19 cellular contexts compared by ENCODE assay signal in the genomic region with DNA sequence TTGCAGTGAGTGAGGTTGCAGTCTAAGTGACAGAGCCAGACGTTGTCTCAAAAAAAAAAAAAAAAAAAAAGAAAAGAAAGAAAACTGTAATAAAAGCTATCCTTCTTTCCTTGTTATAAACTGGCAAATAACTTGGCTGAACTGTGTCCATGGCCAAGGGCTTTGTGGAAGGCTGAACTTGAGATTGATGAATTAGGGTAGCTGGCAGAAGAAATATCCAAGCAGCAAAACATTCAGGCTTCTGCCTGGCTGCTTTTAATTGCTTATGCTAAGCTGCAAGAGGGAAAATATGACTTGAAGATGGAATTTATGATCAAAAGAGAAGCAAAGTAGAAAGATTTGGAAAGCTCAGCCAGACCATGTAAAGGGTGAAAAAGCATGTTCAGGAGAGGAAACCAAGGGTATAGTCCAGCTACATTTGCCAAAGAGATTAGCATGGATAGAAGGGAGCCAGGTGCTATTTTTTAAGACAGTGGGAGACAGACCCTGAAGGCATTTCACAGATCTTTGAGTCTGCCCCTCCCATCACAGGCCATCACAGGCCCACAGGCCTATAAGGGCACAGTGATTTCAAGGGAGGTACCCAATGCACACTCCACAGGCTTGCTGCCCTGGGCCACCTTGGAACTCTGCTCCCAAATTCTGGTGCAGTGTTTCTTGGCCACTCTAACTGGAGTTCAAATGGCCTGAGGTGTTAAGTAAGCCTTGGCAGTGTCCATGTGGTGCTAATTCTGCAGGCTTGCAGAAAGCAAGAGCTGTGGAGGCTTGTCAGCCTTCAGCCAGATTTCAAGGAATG.
DNase-seq lines count a peak whose midpoint lies in the region; ATAC-seq and TF ChIP-seq lines count a peak whose summit lies in the region.
"Had no signal": no experiment of that assay in that cellular context is flagged by ENCODE, and none has a peak within 500 bp of the region (broad histone marks: within the 10 kb centered on the region; RNA-seq: fewer than 3 reads in every experiment).

No MANE protein-coding gene starts in this region.

- H3K27ac ChIP-seq in DND-41 (ENCODE audit: low read length), result no peak overlapping the region
- H3K27ac ChIP-seq: A549, HL-60, Peyer's patch had no signal

- H4K20me1 ChIP-seq in DND-41 (ENCODE audit: insufficient read depth, low read length), result no peaks in the 10 kb centered on the region

- H3K4me3 Mint-ChIP-seq in WTC11, result no peak overlapping the region
- no peak overlapping the region for H3K4me3 Mint-ChIP-seq in T-cell
- no peak overlapping the region for H3K4me3 Mint-ChIP-seq in activated naive CD8-positive, alpha-beta T cell treated with anti-CD3 and anti-CD28 coated beads for 36 hours
- H3K4me3 Mint-ChIP-seq: CD4-positive, CD25-positive, alpha-beta regulatory T cell had no signal

- no peaks in the 10 kb centered on the region for H3K4me1 ChIP-seq in DND-41 (ENCODE audit: insufficient read depth, low read length)
- H3K4me1 ChIP-seq: A549, Peyer's patch had no signal

- H3K27ac Mint-ChIP-seq in WTC11 (no peak overlapping the region), T-cell (no peak overlapping the region)
- no peak overlapping the region for H3K27ac Mint-ChIP-seq in activated naive CD8-positive, alpha-beta T cell treated with anti-CD3 and anti-CD28 coated beads for 36 hours
- H3K27ac Mint-ChIP-seq: CD4-positive, CD25-positive, alpha-beta regulatory T cell had no signal

- H2AFZ ChIP-seq in DND-41 (ENCODE audit: low read depth, low read length), result 0 out of 2 replicates have a peak overlapping the region, but pooled peaks have one; percentile 5

- H3K27me3 ChIP-seq in DND-41 (ENCODE audit: insufficient read depth, low read length, poor library complexity), result no peaks in the 10 kb centered on the region
- H3K27me3 ChIP-seq: Peyer's patch had no signal

- H3K27me3 Mint-ChIP-seq in WTC11 (ENCODE audit: low read depth) (no peaks in the 10 kb centered on the region), T-cell (no peaks in the 10 kb centered on the region)
- H3K27me3 Mint-ChIP-seq in activated naive CD8-positive, alpha-beta T cell treated with anti-CD3 and anti-CD28 coated beads for 36 hours, result no peaks in the 10 kb centered on the region

- H3K4me3 ChIP-seq in DND-41 (ENCODE audit: low read depth in 1 of 2, low read length in 2 of 2), result no peak overlapping the region
- H3K4me3 ChIP-seq: A549, GM12878, Peyer's patch had no signal

- no peak overlapping the region for H3K9ac ChIP-seq in DND-41 (ENCODE audit: low read depth, low read length)

- peaks cover 5% of the 10 kb centered on the region for H3K4me1 Mint-ChIP-seq in WTC11
- peaks cover 0 to 2% (median 2%) of the 10 kb centered on the region in 3 donors for H3K4me1 Mint-ChIP-seq in T-cell
- peaks cover 5% of the 10 kb centered on the region for H3K4me1 Mint-ChIP-seq in activated naive CD8-positive, alpha-beta T cell treated with anti-CD3 and anti-CD28 coated beads for 36 hours
- H3K4me1 Mint-ChIP-seq: CD4-positive, CD25-positive, alpha-beta regulatory T cell had no signal

- no peak overlapping the region for H3K4me2 ChIP-seq in DND-41 (ENCODE audit: insufficient read depth, low read length)
- H3K4me2 ChIP-seq: A549 had no signal

- no peaks in the 10 kb centered on the region for H3K36me3 Mint-ChIP-seq in WTC11
- H3K36me3 Mint-ChIP-seq in T-cell, result no peaks in the 10 kb centered on the region
- no peaks in the 10 kb centered on the region for H3K36me3 Mint-ChIP-seq in activated naive CD8-positive, alpha-beta T cell treated with anti-CD3 and anti-CD28 coated beads for 36 hours
- H3K36me3 Mint-ChIP-seq: CD4-positive, CD25-positive, alpha-beta regulatory T cell had no signal

- H3K79me2 ChIP-seq in DND-41 (ENCODE audit: insufficient read depth, low read length), result no peaks in the 10 kb centered on the region

- H3K9me3 Mint-ChIP-seq in WTC11, result peaks cover 4% of the 10 kb centered on the region; the same call in 1 of the 2 replicates
- H3K9me3 Mint-ChIP-seq in T-cell, result no peaks in the 10 kb centered on the region
- H3K9me3 Mint-ChIP-seq in activated naive CD8-positive, alpha-beta T cell treated with anti-CD3 and anti-CD28 coated beads for 36 hours, result peaks cover 3% of the 10 kb centered on the region
- H3K9me3 Mint-ChIP-seq: CD4-positive, CD25-positive, alpha-beta regulatory T cell had no signal

- H3K36me3 ChIP-seq in DND-41 (ENCODE audit: insufficient read depth, low read length), result no peaks in the 10 kb centered on the region
- H3K36me3 ChIP-seq: Peyer's patch had no signal

- no peaks in the 10 kb centered on the region for H3K9me3 ChIP-seq in DND-41 (ENCODE audit: insufficient read depth, low read length, severe bottlenecking)
- H3K9me3 ChIP-seq: A549, Peyer's patch had no signal

- TF ChIP-seq CTCF in DND-41 (IDR thresholded peaks at IDR 0.05; ENCODE audit: borderline replicate concordance, extremely low read depth, low read length, poor library complexity, severe bottlenecking) (no peak), WTC11 (IDR thresholded peaks at IDR 0.05) (no peak)

- ATAC-seq in DND-41 (ENCODE audit: insufficient read depth, low read depth) (no peak), WTC11 (peak; percentile 49; the same call in 1 of the 2 replicates), T-cell (replicated peaks in 1 of 4) (no peak), HG03457 (IDR thresholded peaks at IDR 0.05; ENCODE audit: unreplicated experiment) (no peak)
- ATAC-seq: A549, GM12878 had no signal

- POLR2A ChIA-PET in WTC11 (lab: Charles Lee), result no interaction called here
- POLR2A ChIA-PET in T-cell (lab: Charles Lee), result no interaction called here

- DNase-seq in DND-41 (no peak), WTC11 (ENCODE audit: low spot score) (no peak), iPS-NIHi7 (ENCODE audit: extremely low spot score) (peak; percentile 20), pons (ENCODE audit: low spot score) (peak; percentile 8), SW 1271 (lab: John Stamatoyannopoulos, UW) (no peak), T-cell (no peak)
- DNase-seq in activated naive CD8-positive, alpha-beta T cell treated with anti-CD3 and anti-CD28 coated beads for 36 hours, result no peak
- DNase-seq: CD4-positive, CD25-positive, alpha-beta regulatory T cell; DMS79; KG1; NCI-H1105; NCI-H2081; NCI-H2171; NCI-H526; Peyer's patch had no signal

- CTCF ChIA-PET in WTC11 (lab: Charles Lee) (no interaction called here), T-cell (lab: Charles Lee) (no interaction called here)

TF ChIP-seq in WTC11, 78 proteins besides CTCF, POLR2A, EP300 and RAD21 (continues in another document):
- no peak for TF ChIP-seq JAZF1 (CRISPR knock-in tag; IDR thresholded peaks at IDR 0.05)
- TF ChIP-seq OVOL2 (CRISPR knock-in tag; IDR thresholded peaks at IDR 0.05; ENCODE audit: borderline replicate concordance), result no peak
- TF ChIP-seq RORB (CRISPR knock-in tag; IDR thresholded peaks at IDR 0.05), result no peak
- TF ChIP-seq GRHL2 (CRISPR knock-in tag; IDR thresholded peaks at IDR 0.05; ENCODE audit: insufficient replicate concordance, severe bottlenecking), result no peak
- TF ChIP-seq ZNF671 (CRISPR knock-in tag; IDR thresholded peaks at IDR 0.05), result no peak
- no peak for TF ChIP-seq KAT7 (CRISPR knock-in tag; IDR thresholded peaks at IDR 0.05; ENCODE audit: borderline replicate concordance)
- TF ChIP-seq IRF2 (CRISPR knock-in tag; IDR thresholded peaks at IDR 0.05; ENCODE audit: borderline replicate concordance, low read depth), result no peak
- TF ChIP-seq GTF2I (CRISPR knock-in tag; conservative IDR thresholded peaks at IDR 0.05), result no peak
- TF ChIP-seq, protein P1, sequence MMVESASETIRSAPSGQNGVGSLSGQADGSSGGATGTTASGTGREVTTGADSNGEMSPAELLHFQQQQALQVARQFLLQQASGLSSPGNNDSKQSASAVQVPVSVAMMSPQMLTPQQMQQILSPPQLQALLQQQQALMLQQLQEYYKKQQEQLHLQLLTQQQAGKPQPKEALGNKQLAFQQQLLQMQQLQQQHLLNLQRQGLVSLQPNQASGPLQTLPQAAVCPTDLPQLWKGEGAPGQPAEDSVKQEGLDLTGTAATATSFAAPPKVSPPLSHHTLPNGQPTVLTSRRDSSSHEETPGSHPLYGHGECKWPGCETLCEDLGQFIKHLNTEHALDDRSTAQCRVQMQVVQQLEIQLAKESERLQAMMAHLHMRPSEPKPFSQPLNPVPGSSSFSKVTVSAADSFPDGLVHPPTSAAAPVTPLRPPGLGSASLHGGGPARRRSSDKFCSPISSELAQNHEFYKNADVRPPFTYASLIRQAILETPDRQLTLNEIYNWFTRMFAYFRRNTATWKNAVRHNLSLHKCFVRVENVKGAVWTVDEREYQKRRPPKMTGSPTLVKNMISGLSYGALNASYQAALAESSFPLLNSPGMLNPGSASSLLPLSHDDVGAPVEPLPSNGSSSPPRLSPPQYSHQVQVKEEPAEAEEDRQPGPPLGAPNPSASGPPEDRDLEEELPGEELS (CRISPR knock-in tag; IDR thresholded peaks at IDR 0.05), result no peak
- TF ChIP-seq, protein P2, sequence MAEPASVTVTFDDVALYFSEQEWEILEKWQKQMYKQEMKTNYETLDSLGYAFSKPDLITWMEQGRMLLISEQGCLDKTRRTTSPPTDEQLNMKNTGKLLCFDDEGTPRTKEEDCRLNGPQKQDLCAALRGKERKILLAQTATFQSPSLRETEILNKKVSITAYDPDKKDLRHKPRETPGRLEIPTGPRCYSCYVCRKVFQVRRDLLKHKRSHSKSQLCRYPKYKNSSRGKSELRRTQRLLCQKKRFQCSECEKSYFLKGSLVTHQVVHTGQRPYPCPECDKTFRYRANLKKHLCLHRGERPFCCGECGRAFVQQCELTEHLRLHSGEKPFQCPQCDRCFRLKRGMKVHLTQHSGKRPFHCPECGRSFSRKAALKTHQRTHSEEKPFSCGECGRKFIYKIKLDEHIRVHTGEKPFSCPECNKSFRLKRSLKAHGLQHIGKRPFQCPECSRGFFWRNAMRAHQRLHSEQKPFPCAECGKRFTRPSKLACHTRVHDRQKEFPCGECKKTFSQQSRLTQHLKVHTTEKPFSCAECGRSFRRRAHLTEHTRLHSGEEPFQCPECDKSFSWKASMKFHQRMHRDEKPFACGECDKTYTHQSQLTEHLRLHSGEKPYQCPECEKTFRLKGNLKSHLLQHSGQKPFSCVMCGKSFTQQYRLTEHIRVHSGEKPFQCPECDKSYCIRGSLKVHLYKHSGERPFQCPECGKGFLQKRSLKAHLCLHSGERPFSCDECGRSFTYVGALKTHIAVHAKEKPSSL (CRISPR knock-in tag; conservative IDR thresholded peaks at IDR 0.05), result no peak
- TF ChIP-seq, protein P3, sequence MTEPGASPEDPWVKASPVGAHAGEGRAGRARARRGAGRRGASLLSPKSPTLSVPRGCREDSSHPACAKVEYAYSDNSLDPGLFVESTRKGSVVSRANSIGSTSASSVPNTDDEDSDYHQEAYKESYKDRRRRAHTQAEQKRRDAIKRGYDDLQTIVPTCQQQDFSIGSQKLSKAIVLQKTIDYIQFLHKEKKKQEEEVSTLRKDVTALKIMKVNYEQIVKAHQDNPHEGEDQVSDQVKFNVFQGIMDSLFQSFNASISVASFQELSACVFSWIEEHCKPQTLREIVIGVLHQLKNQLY (CRISPR knock-in tag; IDR thresholded peaks at IDR 0.05), result no peak
- TF ChIP-seq TEAD1 (CRISPR knock-in tag; IDR thresholded peaks at IDR 0.05), result no peak
- TF ChIP-seq ZNF317 (CRISPR knock-in tag; IDR thresholded peaks at IDR 0.05; ENCODE audit: borderline replicate concordance, low read depth), result no peak

Comparison
In these comparisons a context has a peak if more than half of its experiments do, and no peak if none do; other contexts are left out.
1. DNase-seq: peak in iPS-NIHi7 (single experiment) and pons (single experiment); none in DND-41 (single experiment), WTC11 (single experiment), SW 1271 (0 of 2), T-cell (0 of 34) and activated naive CD8-positive, alpha-beta T cell treated with anti-CD3 and anti-CD28 coated beads for 36 hours (single experiment).